ENCODE assay signal across 8 cellular contexts in genomic region chr7:140673063-140673769, GRCh38. TPM values are rescaled to one million over a fixed set of nuclear protein-coding genes. Genes with fewer than 3 reads are reported as not detected.
DNase-seq lines count a peak whose midpoint lies in the region; ATAC-seq, FAIRE-seq and TF ChIP-seq lines count a peak whose summit lies in the region.

No MANE protein-coding gene starts in this region.

- 4% methylated on average over 72 of the region's 72 CpGs for WGBS in K562 (ENCODE audit: insufficient coverage, low coverage, missing lambda C conversion rate)

- no TSS peak for BruUV-seq in K562 (replicated peaks; lab: Mats Ljungman, UMichigan)

- H3K27ac ChIP-seq in K562 (ENCODE audit: extremely low read depth, low read depth, low read length), result peak overlapping the region; percentile 57; the same call in 2 of the 3 replicates
- H3K27ac ChIP-seq in kidney (ENCODE audit: low read depth in 2 of 2, low read length in 2 of 2), result peak overlapping the region; percentile 74 to 83

- CTCF ChIA-PET in K562 (lab: Yijun Ruan, JAX; ENCODE audit: low intra/inter-chr PET ratio), result no interaction called here

- peaks cover 24 to 34% of the 10 kb centered on the region in 2 experiments; a peak in 4 of 5 replicates for H3K4me1 ChIP-seq in K562 (replicated peaks in 1 of 2; ENCODE audit: control insufficient read depth in 2 of 2, insufficient read depth in 2 of 2, low read length in 2 of 2)
- peaks cover 0 to 18% of the 10 kb centered on the region in 2 donors for H3K4me1 ChIP-seq in kidney (ENCODE audit: control insufficient read depth in 1 of 2, insufficient read depth in 1 of 2, low read depth in 1 of 2, low read length in 2 of 2)

- H3K9me3 ChIP-seq in K562 (replicated peaks; ENCODE audit: control insufficient read depth, insufficient read depth, low read depth, low read length), result no peaks in the 10 kb centered on the region
- H3K9me3 ChIP-seq in kidney (ENCODE audit: control insufficient read depth in 1 of 2, low read length in 2 of 2), result no peaks in the 10 kb centered on the region

- H3K4me2 ChIP-seq in K562 (ENCODE audit: insufficient read depth, low read length), result peak overlapping the region; percentile 74

- ATAC-seq in GM19452 (IDR thresholded peaks at IDR 0.05; ENCODE audit: unreplicated experiment), result peak; percentile 47
- peak; percentile 79 for ATAC-seq in K562

- H3K36me3 ChIP-seq in K562 (ENCODE audit: control insufficient read depth, insufficient read depth, low read length) (no peaks in the 10 kb centered on the region), kidney (ENCODE audit: control insufficient read depth in 1 of 2, insufficient read depth in 2 of 2, low read length in 2 of 2) (peaks cover 0 to 2% of the 10 kb centered on the region in 2 donors)

- DNase-seq in COR-L47 (lab: John Stamatoyannopoulos, UW) (peak; percentile 67), HPDE6-E6E7 (ENCODE audit: extremely low spot score) (peak; percentile 67), T-helper 2 cell (peak; percentile 27 to 73 (median 51)), K562 (ENCODE audit: extremely low read depth in 1 of 4, low spot score in 3 of 4) (peak; percentile 62 to 77 (median 70)), kidney (peak; percentile 91), NCI-H1694 (lab: John Stamatoyannopoulos, UW) (no peak)
- DNase-seq in stimulated activated CD4-positive, alpha-beta T cell treated with anti-CD3 and anti-CD28 coated beads, Interleukin-15, amount 100 ng/mL, for 24 hours, result peak; percentile 70

- in situ Hi-C loops in K562 (cut with MboI), result no loop called here

- H3K27me3 ChIP-seq in K562 (ENCODE audit: control insufficient read depth in 2 of 2, insufficient read depth in 2 of 2, low read length in 2 of 2), result no peaks in the 10 kb centered on the region

- H3K79me2 ChIP-seq in K562 (ENCODE audit: control insufficient read depth, insufficient read depth, low read length), result no peaks in the 10 kb centered on the region

- peak overlapping the region; percentile 61 to 95; a peak in 3 of 4 replicates for H3K9ac ChIP-seq in K562 (ENCODE audit: insufficient read depth in 1 of 2, low read depth in 2 of 2, low read length in 2 of 2)
- H3K9ac ChIP-seq in kidney (ENCODE audit: low read length in 2 of 2), result peak overlapping the region; percentile 84 to 94

- peak; percentile 48; the same call in 1 of the 2 replicates for TF ChIP-seq POLR2A in K562 (conservative IDR thresholded peaks at IDR 0.05)

- H4K20me1 ChIP-seq in K562 (replicated peaks; ENCODE audit: control insufficient read depth, insufficient read depth, low read length), result no peaks in the 10 kb centered on the region

- peak overlapping the region; percentile 88 for H2AFZ ChIP-seq in K562 (ENCODE audit: low read depth, low read length)

- FAIRE-seq in K562 (lab: Jason Lieb, UNC) (no peak), kidney (lab: Jason Lieb, UNC) (no peak)

- intact Hi-C loops in K562 (cut with micrococcal nuclease), result loop anchor here (10.0 kb wide), 2 partner anchors 312 to 862 kb away; no protein-coding TSS in a partner anchor
- intact Hi-C loops in kidney (cut with DNase I), result no loop called here

- no peaks in the 10 kb centered on the region for H3K9me1 ChIP-seq in K562 (ENCODE audit: control insufficient read depth, insufficient read depth, low read length)

- TF ChIP-seq CTCF in K562 (IDR thresholded peaks at IDR 0.05 in 2 of 3, conservative IDR thresholded peaks at IDR 0.05 in 1 of 3; ENCODE audit: insufficient read depth in 2 of 3, low read depth in 1 of 3, low read length in 3 of 3), result no peak; a peak in 1 of 6 replicates
- no peak for TF ChIP-seq CTCF in kidney (IDR thresholded peaks at IDR 0.05; ENCODE audit: borderline replicate concordance, extremely low read depth, insufficient read depth)

- no peak for TF ChIP-seq EP300 in K562 (IDR thresholded peaks at IDR 0.05; ENCODE audit: low read length)

- H3K4me3 ChIP-seq in K562 (peak overlapping the region; percentile 77), kidney (ENCODE audit: low read length in 2 of 2) (peak overlapping the region; percentile 72 to 75)

- POLR2A ChIA-PET in K562 (lab: Yijun Ruan, JAX), result interaction anchor here (0.6 to 1.1 kb wide), 4 partner anchors 14 to 373 kb away, joined by 3 to 4 read pairs (median 3); no protein-coding TSS in a partner anchor

- no peak for TF ChIP-seq RAD21 in K562 (CRISPR knock-in tag; conservative IDR thresholded peaks at IDR 0.05 in 1 of 2, IDR thresholded peaks at IDR 0.05 in 1 of 2)

RNA-seq across cellular contexts. Expression of gene ADCK2, which starts 0.5 kb away (rescaled TPM):
- total RNA-seq in K562 (2011; cell fraction: chromatin; rRNA removed; ENCODE audit: low replicate concordance), result 7.9 and 18.9 TPM in 2 replicates
- total RNA-seq in K562 (2011; cell fraction: nucleolus; rRNA removed), result 18.3 and 25.7 TPM in 2 replicates
- total RNA-seq in K562 (2011; cell fraction: nucleoplasm; rRNA removed), result 16.6 and 17.8 TPM in 2 replicates
- total RNA-seq in K562 (2014; rRNA removed) (10.6 and 12.9 TPM in 2 replicates), K562 (2014; rRNA removed; fragmentation: Illumina TruSeq; extraction: Trizol) (9.1 and 10.3 TPM in 2 replicates), K562 (2015; rRNA removed; fragmentation: Illumina TruSeq; extraction: Trizol) (13.3 and 13.8 TPM in 2 replicates), K562 (2021) (13.8 and 14.3 TPM in 2 replicates), kidney (18.7 TPM)
- polyA plus RNA-seq in K562 (2011; rRNA removed) (12.0 and 12.8 TPM in 2 replicates), K562 (2014; fragmentation: Illumina TruSeq; extraction: Trizol) (7.7 and 9.4 TPM in 2 replicates), K562 (2014; fragmentation: Nextera tagmentation; extraction: Ambion mirVana) (1 to 10 TPM in 1 of 2 experiments, under 1 TPM in 1; 0.08 to 1.1 TPM), K562 (2014; rRNA removed) (9.7 and 10.1 TPM in 2 replicates), kidney (ENCODE audit: insufficient read depth, low read depth, low replicate concordance) (18.8 TPM)
- 9.7 and 13.6 TPM in 2 replicates for polyA plus RNA-seq in K562 (2011; cell fraction: cytosol; rRNA removed)
- polyA plus RNA-seq in K562 (2011; cell fraction: nucleus; rRNA removed), result 7.2 and 7.7 TPM in 2 replicates
- polyA plus RNA-seq in K562 (2012), result 12.2 and 28.1 TPM in 2 replicates
- polyA minus RNA-seq in K562 (2011; rRNA and poly(A)+ RNA removed), result 13.7 and 15.8 TPM in 2 replicates
- polyA minus RNA-seq in K562 (2011; cell fraction: cytosol; rRNA and poly(A)+ RNA removed), result 9.4 and 9.5 TPM in 2 replicates
- 5.8 and 8.3 TPM in 2 replicates for polyA minus RNA-seq in K562 (2011; cell fraction: nucleus; rRNA and poly(A)+ RNA removed)

RNA-seq across cellular contexts. Expression of gene NDUFB2, which starts 23.3 kb away (rescaled TPM):
- total RNA-seq in K562 (2011; cell fraction: chromatin; rRNA removed; ENCODE audit: low replicate concordance), result 79.2 and 130 TPM in 2 replicates
- total RNA-seq in K562 (2011; cell fraction: nucleolus; rRNA removed), result 76.4 and 80.7 TPM in 2 replicates
- 109 and 165 TPM in 2 replicates for total RNA-seq in K562 (2011; cell fraction: nucleoplasm; rRNA removed)
- total RNA-seq in K562 (2014; rRNA removed), result 303 and 359 TPM in 2 replicates
- 320 and 326 TPM in 2 replicates for total RNA-seq in K562 (2014; rRNA removed; fragmentation: Illumina TruSeq; extraction: Trizol)
- total RNA-seq in K562 (2015; rRNA removed; fragmentation: Illumina TruSeq; extraction: Trizol), result 273 and 287 TPM in 2 replicates
- total RNA-seq in K562 (2021), result 304 and 329 TPM in 2 replicates
- 540 and 563 TPM in 2 replicates for polyA plus RNA-seq in K562 (2011; rRNA removed)
- 1,462 and 1,579 TPM in 2 replicates for polyA plus RNA-seq in K562 (2011; cell fraction: cytosol; rRNA removed)
- polyA plus RNA-seq in K562 (2011; cell fraction: nucleus; rRNA removed), result 200 and 270 TPM in 2 replicates
- polyA plus RNA-seq in K562 (2012), result 195 and 484 TPM in 2 replicates
- polyA plus RNA-seq in K562 (2014; fragmentation: Illumina TruSeq; extraction: Trizol), result 220 and 292 TPM in 2 replicates
- 1,000 to 10,000 TPM; 1,937 to 2,075 TPM for polyA plus RNA-seq in K562 (2014; fragmentation: Nextera tagmentation; extraction: Ambion mirVana)
- polyA plus RNA-seq in K562 (2014; rRNA removed), result 465 and 510 TPM in 2 replicates
- 64.1 and 78.0 TPM in 2 replicates for polyA minus RNA-seq in K562 (2011; rRNA and poly(A)+ RNA removed)
- polyA minus RNA-seq in K562 (2011; cell fraction: cytosol; rRNA and poly(A)+ RNA removed), result 36.6 and 38.4 TPM in 2 replicates
- 20.3 and 43.4 TPM in 2 replicates for polyA minus RNA-seq in K562 (2011; cell fraction: nucleus; rRNA and poly(A)+ RNA removed)
- total RNA-seq in kidney, result 255 TPM
- 998 TPM for polyA plus RNA-seq in kidney (ENCODE audit: insufficient read depth, low read depth, low replicate concordance)

RNA-seq across cellular contexts. Expression of gene DENND2A, which starts 32.6 kb away (rescaled TPM):
- not detected in 2 replicates for total RNA-seq in K562 (2011; cell fraction: chromatin; rRNA removed; ENCODE audit: low replicate concordance)
- total RNA-seq in K562 (2011; cell fraction: nucleolus; rRNA removed), result not detected in 2 replicates
- total RNA-seq in K562 (2011; cell fraction: nucleoplasm; rRNA removed), result not detected in 2 replicates
- not detected in 2 replicates for total RNA-seq in K562 (2014; rRNA removed)
- total RNA-seq in K562 (2014; rRNA removed; fragmentation: Illumina TruSeq; extraction: Trizol), result not detected in 2 replicates
- total RNA-seq in K562 (2015; rRNA removed; fragmentation: Illumina TruSeq; extraction: Trizol), result not detected in 2 replicates
- 0.16 TPM in 1 of 2 replicates, not detected in the other for total RNA-seq in K562 (2021)
- not detected in 2 replicates for polyA plus RNA-seq in K562 (2011; rRNA removed)
- polyA plus RNA-seq in K562 (2011; cell fraction: cytosol; rRNA removed), result not detected in 2 replicates
- 0.18 TPM in 1 of 2 replicates, not detected in the other for polyA plus RNA-seq in K562 (2011; cell fraction: nucleus; rRNA removed)
- not detected in 2 replicates for polyA plus RNA-seq in K562 (2012)
- polyA plus RNA-seq in K562 (2014; fragmentation: Illumina TruSeq; extraction: Trizol), result not detected in 2 replicates
- not detected for polyA plus RNA-seq in K562 (2014; fragmentation: Nextera tagmentation; extraction: Ambion mirVana)
- polyA plus RNA-seq in K562 (2014; rRNA removed), result not detected in 2 replicates
- not detected in 2 replicates for polyA minus RNA-seq in K562 (2011; rRNA and poly(A)+ RNA removed)
- polyA minus RNA-seq in K562 (2011; cell fraction: cytosol; rRNA and poly(A)+ RNA removed), result not detected in 2 replicates
- not detected in 2 replicates for polyA minus RNA-seq in K562 (2011; cell fraction: nucleus; rRNA and poly(A)+ RNA removed)
- total RNA-seq in kidney, result 18.0 TPM
- polyA plus RNA-seq in kidney (ENCODE audit: insufficient read depth, low read depth, low replicate concordance), result 6.5 TPM

Comparison
In these comparisons a context has a peak if more than half of its experiments do, and no peak if none do; other contexts are left out.
1. RNA of gene DENND2A, which starts 32.6 kb away (total RNA-seq): 18.0 TPM in kidney (single experiment); 0.16 TPM in K562; every median in the first group is over 10 times any median in the second.